11 cellular contexts compared by ENCODE assay signal in genomic region chr7:127598318-127598717, GRCh38. TPM values are rescaled to one million over a fixed set of nuclear protein-coding genes. Genes with fewer than 3 reads are reported as not detected.
DNase-seq lines count a peak whose midpoint lies in the region; FAIRE-seq and TF ChIP-seq lines count a peak whose summit lies in the region.
"Had no signal": no experiment of that assay in that cellular context is flagged by ENCODE, and none has a peak within 500 bp of the region (broad histone marks: within the 10 kb centered on the region; RNA-seq: fewer than 3 reads in every experiment).

No MANE protein-coding gene starts in this region.

- H3K4me3 Mint-ChIP-seq in Calu3 (ENCODE audit: low read depth, unreplicated experiment) = no peak overlapping the region

- H3K4me1 Mint-ChIP-seq in Calu3 (ENCODE audit: low read depth, unreplicated experiment) = peaks cover 6% of the 10 kb centered on the region

- no peak overlapping the region for H3K27ac Mint-ChIP-seq in Calu3 (ENCODE audit: unreplicated experiment)

- H3K4me3 ChIP-seq in epithelial cell of esophagus (ENCODE audit: low read length) = no peak overlapping the region

- no peak for FAIRE-seq in RCC 7860 (lab: Jason Lieb, UNC)
- FAIRE-seq: GM12892 had no signal

- no TSS peak for BruUV-seq in Calu3 (replicated peaks; lab: Mats Ljungman, UMichigan)

- peak; percentile 19 for DNase-seq in Calu3
- peak; percentile 26 for DNase-seq in HT1080 (ENCODE audit: low read depth)
- peak; percentile 21 for DNase-seq in epithelial cell of esophagus (ENCODE audit: low read depth)
- DNase-seq in NCI-H1436 (lab: John Stamatoyannopoulos, UW) = no peak
- DNase-seq in dedifferentiated amniotic fluid mesenchymal stem cell (ENCODE audit: extremely low spot score) = no peak
- no peak for DNase-seq in RCC 7860 (ENCODE audit: low spot score)
- DNase-seq: activated gamma-delta T cell treated with Interleukin-2 at 50 U/mL for 16 hours, NCI-H1694 treated with DMSO at 0.1 percent for 48 hours had no signal

- H3K27me3 Mint-ChIP-seq in Calu3 (ENCODE audit: unreplicated experiment) = peaks cover 20% of the 10 kb centered on the region

- no peaks in the 10 kb centered on the region for H3K9me3 Mint-ChIP-seq in Calu3 (ENCODE audit: low read depth, unreplicated experiment)

- CTCF ChIA-PET in Calu3 (lab: Charles Lee) = no interaction called here

- H3K36me3 Mint-ChIP-seq in Calu3 (ENCODE audit: insufficient read depth, unreplicated experiment) = peaks cover 6% of the 10 kb centered on the region

- TF ChIP-seq CTCF in Calu3 (IDR thresholded peaks at IDR 0.05; ENCODE audit: unreplicated experiment) (no peak), epithelial cell of esophagus (IDR thresholded peaks at IDR 0.05; ENCODE audit: insufficient read depth, low read depth, low read length, missing control alignments) (peak; percentile 18)

- intact Hi-C loops in Calu3 (cut with micrococcal nuclease; ENCODE audit: unreplicated experiment) = no loop called here

RNA-seq across cellular contexts. Expression of gene FSCN3, which starts 4.8 kb away (rescaled TPM):
- total RNA-seq in Calu3 (2022) = 0.56 TPM in 1 of 2 replicates, not detected in the other
- total RNA-seq in HT1080 (2014; rRNA removed; shearing (Covaris generic)) = 0.23 and 0.27 TPM in 2 replicates
- polyA plus RNA-seq in HT1080 (2015; cell fraction: cytosol; rRNA removed) = 1.0 and 3.7 TPM in 2 replicates
- polyA plus RNA-seq in HT1080 (2015; cell fraction: nucleus; rRNA removed) = 1.5 and 2.4 TPM in 2 replicates

RNA-seq across cellular contexts. Expression of gene ARF5, which starts 10.1 kb away (rescaled TPM):
- total RNA-seq in Calu3 (2022) = 102 and 105 TPM in 2 replicates
- total RNA-seq in HT1080 (2014; rRNA removed; shearing (Covaris generic)) = 116 and 131 TPM in 2 replicates
- 147 and 175 TPM in 2 replicates for polyA plus RNA-seq in HT1080 (2015; cell fraction: cytosol; rRNA removed)
- polyA plus RNA-seq in HT1080 (2015; cell fraction: nucleus; rRNA removed) = 75.1 and 79.5 TPM in 2 replicates

RNA-seq across cellular contexts. Expression of gene GCC1, which starts 12.9 kb away (rescaled TPM):
- total RNA-seq in Calu3 (2022) = 22.0 and 22.5 TPM in 2 replicates
- total RNA-seq in HT1080 (2014; rRNA removed; shearing (Covaris generic)) = 12.5 and 13.6 TPM in 2 replicates
- polyA plus RNA-seq in HT1080 (2015; cell fraction: cytosol; rRNA removed) = 10.1 and 10.8 TPM in 2 replicates
- polyA plus RNA-seq in HT1080 (2015; cell fraction: nucleus; rRNA removed) = 10.0 and 10.5 TPM in 2 replicates

RNA-seq across cellular contexts. Expression of gene PAX4, which starts 19.6 kb away (rescaled TPM):
- not detected in 2 replicates for total RNA-seq in Calu3 (2022)
- total RNA-seq in HT1080 (2014; rRNA removed; shearing (Covaris generic)) = not detected in 2 replicates
- not detected in 2 replicates for polyA plus RNA-seq in HT1080 (2015; cell fraction: cytosol; rRNA removed)
- polyA plus RNA-seq in HT1080 (2015; cell fraction: nucleus; rRNA removed) = not detected in 2 replicates
- total RNA-seq: esophagus mucosa; T-helper 1 cell treated with Interleukin-12 subunit alpha and Interleukin-12 subunit beta and Interleukin-4 antibody, amounts not matched to agents 30 ng/mL and 1 ng/mL, for 36 hours had no signal

RNA-seq across cellular contexts. Expression of gene SND1, which starts 53.7 kb away (rescaled TPM):
- total RNA-seq in Calu3 (2022) = 205 and 206 TPM in 2 replicates
- total RNA-seq in HT1080 (2014; rRNA removed; shearing (Covaris generic)) = 145 TPM in 2 replicates
- 110 and 122 TPM in 2 replicates for polyA plus RNA-seq in HT1080 (2015; cell fraction: cytosol; rRNA removed)
- polyA plus RNA-seq in HT1080 (2015; cell fraction: nucleus; rRNA removed) = 325 and 348 TPM in 2 replicates

Comparison
In these comparisons a context has a peak if more than half of its experiments do, and no peak if none do; other contexts are left out.
1. DNase-seq: peak in Calu3 (single experiment), HT1080 (single experiment) and epithelial cell of esophagus (single experiment); none in NCI-H1436 (single experiment), dedifferentiated amniotic fluid mesenchymal stem cell (single experiment) and RCC 7860 (single experiment).